Comparison of ENCODE assay signal across 10 cellular contexts in genomic region chr18:7116832-7117389, GRCh38. TPM values are rescaled to one million over a fixed set of nuclear protein-coding genes. Genes with fewer than 3 reads are reported as not detected.
DNase-seq lines count a peak whose midpoint lies in the region; ATAC-seq, FAIRE-seq and TF ChIP-seq lines count a peak whose summit lies in the region.
"Had no signal": no experiment of that assay in that cellular context is flagged by ENCODE, and none has a peak within 500 bp of the region (broad histone marks: within the 10 kb centered on the region; RNA-seq: fewer than 3 reads in every experiment).

No MANE protein-coding gene starts in this region.

- no peaks in the 10 kb centered on the region for H3K9me3 Mint-ChIP-seq in endothelial cell (ENCODE audit: unreplicated experiment)

- H3K4me2 ChIP-seq in A549 = peak overlapping the region; percentile 95

- H3K9me3 ChIP-seq in A549 (no peaks in the 10 kb centered on the region), HUES48 (ENCODE audit: control insufficient read depth, insufficient read depth, low read length) (no peaks in the 10 kb centered on the region)

- DNase-seq in A549 (ENCODE audit: low read depth in 1 of 2, low spot score in 1 of 2) = no peak
- DNase-seq in endothelial cell (ENCODE audit: low spot score) = peak; percentile 47
- peak; percentile 3 for DNase-seq in myocyte (ENCODE audit: low read depth)
- DNase-seq in NOMO-1 (lab: John Stamatoyannopoulos, UW; ENCODE audit: unreplicated experiment in 2 of 2) = no peak
- DNase-seq in activated CD8-positive, alpha-beta memory T cell treated with anti-CD3 and anti-CD28 coated beads for 24 hours = no peak
- no peak for DNase-seq in stimulated activated CD4-positive, alpha-beta T cell treated with anti-CD3 and anti-CD28 coated beads, Interleukin-4, amount 100 ng/mL, for 4 hours
- DNase-seq: effector memory CD8-positive, alpha-beta T cell; GDM1 had no signal

- no peak for TF ChIP-seq EP300 in A549 (IDR thresholded peaks at IDR 0.05)

- peak; percentile 47 to 74; a peak in 5 of 6 replicates for ATAC-seq in A549
- no peak for ATAC-seq in GM18868 (IDR thresholded peaks at IDR 0.05; ENCODE audit: unreplicated experiment)
- ATAC-seq: effector memory CD8-positive, alpha-beta T cell had no signal

- 8% methylated on average over 17 of the region's 61 CpGs for WGBS in A549 (ENCODE audit: missing lambda C conversion rate)

- peaks cover 6% of the 10 kb centered on the region; the same call in 2 of the 3 replicates for H3K4me1 ChIP-seq in A549
- H3K4me1 ChIP-seq in HUES48 (ENCODE audit: control insufficient read depth, insufficient read depth, low read length) = peaks cover 8% of the 10 kb centered on the region; the same call in 1 of the 2 replicates

- no peaks in the 10 kb centered on the region for H3K36me3 ChIP-seq in HUES48 (ENCODE audit: control insufficient read depth, insufficient read depth, low read length)

- peaks cover 8% of the 10 kb centered on the region for H3K4me1 Mint-ChIP-seq in endothelial cell (ENCODE audit: unreplicated experiment)

- H3K27me3 Mint-ChIP-seq in endothelial cell (ENCODE audit: unreplicated experiment) = peaks cover 7% of the 10 kb centered on the region

- H3K27ac ChIP-seq in A549 (no peak overlapping the region), HUES48 (ENCODE audit: low read depth, low read length) (no peak overlapping the region)

- H3K36me3 Mint-ChIP-seq in endothelial cell (ENCODE audit: low read depth, unreplicated experiment) = peaks cover 4% of the 10 kb centered on the region

- peaks cover 18% of the 10 kb centered on the region for H3K27me3 ChIP-seq in HUES48 (ENCODE audit: control insufficient read depth, insufficient read depth, low read length)

- TF ChIP-seq CTCF in A549 (IDR thresholded peaks at IDR 0.05) (no peak), endothelial cell (IDR thresholded peaks at IDR 0.05; ENCODE audit: unreplicated experiment) (no peak)

- TF ChIP-seq POLR2A in A549 (IDR thresholded peaks at IDR 0.05; ENCODE audit: low read length) = no peak

- CTCF ChIA-PET in A549 (lab: Yijun Ruan, JAX) = no interaction called here

- TF ChIP-seq RAD21 in A549 (conservative IDR thresholded peaks at IDR 0.05 in 1 of 2, IDR thresholded peaks at IDR 0.05 in 1 of 2) = no peak

- POLR2A ChIA-PET in A549 (lab: Yijun Ruan, JAX) = no interaction called here

- peak overlapping the region; percentile 41; the same call in 1 of the 2 replicates for H3K9ac ChIP-seq in HUES48 (ENCODE audit: low read depth, low read length)

- H3K4me3 ChIP-seq in A549 = peak overlapping the region; percentile 52
- H3K4me3 ChIP-seq in HUES48 (ENCODE audit: low read depth, low read length) = peak overlapping the region; percentile 81

- H3K27ac Mint-ChIP-seq in endothelial cell (ENCODE audit: unreplicated experiment) = no peak overlapping the region
- H3K27ac Mint-ChIP-seq: effector memory CD8-positive, alpha-beta T cell had no signal

- H3K4me3 Mint-ChIP-seq in endothelial cell (ENCODE audit: unreplicated experiment) = peak overlapping the region; percentile 87
- H3K4me3 Mint-ChIP-seq: effector memory CD8-positive, alpha-beta T cell had no signal

- FAIRE-seq in A549 (lab: Jason Lieb, UNC) = no peak

TF ChIP-seq in A549, 52 proteins besides CTCF, POLR2A, EP300 and RAD21:
- TF ChIP-seq CEBPB (IDR thresholded peaks at IDR 0.05) (no peak), RNF2 (IDR thresholded peaks at IDR 0.05; ENCODE audit: borderline replicate concordance, low read depth) (no peak), HEYL (CRISPR knock-in tag; IDR thresholded peaks at IDR 0.05) (no peak), NR3C1 (IDR thresholded peaks at IDR 0.05) (no peak), RCOR1 (IDR thresholded peaks at IDR 0.05; ENCODE audit: low read depth, low read length) (no peak), ZFP36 (IDR thresholded peaks at IDR 0.05; ENCODE audit: borderline replicate concordance, partially characterized antibody) (no peak), FOSL2 (IDR thresholded peaks at IDR 0.05) (no peak), FOSL2 (CRISPR knock-in tag; IDR thresholded peaks at IDR 0.05) (no peak), REST (IDR thresholded peaks at IDR 0.05) (no peak), PBX3 (IDR thresholded peaks at IDR 0.05) (no peak), HES2 (IDR thresholded peaks at IDR 0.05) (no peak)
TF ChIP-seq in A549: peak in this region for 0.

RNA-seq across cellular contexts. Expression of gene LAMA1, which starts 0.7 kb away (rescaled TPM):
- polyA plus RNA-seq in A549 (2011; rRNA removed) (0.06 and 0.11 TPM in 2 replicates), A549 (2017; fragmentation: RNase III; extraction: RNeasy Plus Mini Kit Qiagen cat#74134 plus additional on column Dnase treatment) (0.05 TPM in 2 of 3 replicates, not detected in the other)
- 0.03 TPM in 2 replicates for polyA plus RNA-seq in A549 (2012; cell fraction: cytosol; rRNA removed)
- 0.04 and 0.12 TPM in 2 replicates for polyA plus RNA-seq in A549 (2012; cell fraction: nucleus; rRNA removed)
- polyA minus RNA-seq in A549 (2011; rRNA and poly(A)+ RNA removed) = 0.08 and 0.19 TPM in 2 replicates
- total RNA-seq in endothelial cell (ENCODE audit: unreplicated experiment) (8.7 TPM), myocyte (0.56 and 0.62 TPM in 2 replicates)
- polyA plus RNA-seq in myocyte (2012) = 2.7 TPM

Comparison
In these comparisons a context has a peak if more than half of its experiments do, and no peak if none do; other contexts are left out.
1. DNase-seq: peak in endothelial cell (single experiment) and myocyte (single experiment); none in A549 (0 of 2), NOMO-1 (0 of 2), activated CD8-positive, alpha-beta memory T cell treated with anti-CD3 and anti-CD28 coated beads for 24 hours (single experiment) and stimulated activated CD4-positive, alpha-beta T cell treated with anti-CD3 and anti-CD28 coated beads, Interleukin-4, amount 100 ng/mL, for 4 hours (0 of 2).